Comparison of ENCODE assay signal across 9 cellular contexts in genomic region chr17:56595831-56596740, GRCh38. TPM values are rescaled to one million over a fixed set of nuclear protein-coding genes. Genes with fewer than 3 reads are reported as not detected.
A peak's percentile ranks its signal among the peaks of the same experiment; 100 is the strongest.
DNase-seq lines count a peak whose midpoint lies in the region; ATAC-seq and TF ChIP-seq lines count a peak whose summit lies in the region.
"Had no signal": no experiment of that assay in that cellular context is flagged by ENCODE, and none has a peak within 500 bp of the region (broad histone marks: within the 10 kb centered on the region; RNA-seq: fewer than 3 reads in every experiment).

No MANE protein-coding gene starts in this region.

- DNase-seq in NCI-H524 (lab: John Stamatoyannopoulos, UW) (peak; percentile 54 to 77), NCI-H524 treated with DMSO at 0.1 percent for 48 hours (lab: John Stamatoyannopoulos, UW) (no peak), T-cell (peak in 3 of 34 experiments; percentile 13 to 48 (median 28)), left ventricle myocardium inferior (no peak), NCI-H1417 (lab: John Stamatoyannopoulos, UW) (no peak), H4 (ENCODE audit: low spot score) (no peak), SKM-1 treated with dmso at 0.1 percent for 144 hours (lab: John Stamatoyannopoulos, UW; ENCODE audit: unreplicated experiment) (no peak)
- DNase-seq in stimulated activated CD8-positive, alpha-beta memory T cell treated with anti-CD3 and anti-CD28 coated beads, Interleukin-4, amount 100 ng/mL, for 48 hours: peak; percentile 50

- intact Hi-C loops in left ventricle myocardium inferior (cut with micrococcal nuclease): loop anchor here (10.0 kb wide), 1 partner anchor 179 kb away; no protein-coding TSS in a partner anchor

- H3K4me1 Mint-ChIP-seq in T-cell: peaks cover 51 to 57% (median 55%) of the 10 kb centered on the region in 3 donors

- H3K27ac ChIP-seq in left ventricle myocardium inferior (replicated peaks): no peak overlapping the region

- no peaks in the 10 kb centered on the region for H3K9me3 ChIP-seq in left ventricle myocardium inferior (replicated peaks)

- H3K4me1 ChIP-seq in left ventricle myocardium inferior: peaks cover 56% of the 10 kb centered on the region

- no peaks in the 10 kb centered on the region for H3K36me3 Mint-ChIP-seq in T-cell

- CTCF ChIA-PET in T-cell (lab: Charles Lee): no interaction called here

- no peaks in the 10 kb centered on the region for H3K9me3 Mint-ChIP-seq in T-cell

- peaks cover 9 to 46% of the 10 kb centered on the region in 2 donors for H3K27me3 Mint-ChIP-seq in T-cell

- peak overlapping the region; percentile 83 to 94 (median 85) for H3K4me3 Mint-ChIP-seq in T-cell

- no peak for TF ChIP-seq CTCF in left ventricle myocardium inferior (IDR thresholded peaks at IDR 0.05; ENCODE audit: borderline replicate concordance)

- POLR2A ChIA-PET in T-cell (lab: Charles Lee): interaction anchor here in 1 of 2 donors (0.7 kb wide), 1 partner anchor 511 kb away, joined by 3 read pairs; no protein-coding TSS in a partner anchor

- no peaks in the 10 kb centered on the region for H3K36me3 ChIP-seq in left ventricle myocardium inferior

- H3K27me3 ChIP-seq in left ventricle myocardium inferior (ENCODE audit: low read depth): peaks cover 90% of the 10 kb centered on the region

- H3K4me3 ChIP-seq in left ventricle myocardium inferior: peak overlapping the region; percentile 62

- peak overlapping the region; percentile 88 to 94 for H3K27ac Mint-ChIP-seq in T-cell

- peak in 1 of 4 experiments; percentile 7 for ATAC-seq in T-cell (replicated peaks in 1 of 4)

RNA-seq across cellular contexts. Expression of gene NOG, which starts 2.6 kb away (rescaled TPM):
- total RNA-seq in T-cell (10 to 100 TPM in 4 of 5 donors, 1 to 10 TPM in 1; 9.2 to 82.3 (median 64.6) TPM), left ventricle myocardium inferior (0.41 TPM)
- total RNA-seq in H4 (2014; rRNA removed; shearing (Covaris generic)): 0.78 and 1.2 TPM in 2 replicates
- total RNA-seq: T-helper 1 cell treated with Interleukin-12 subunit alpha and Interleukin-12 subunit beta and Interleukin-4 antibody, amounts not matched to agents 30 ng/mL and 1 ng/mL, for 36 hours had no signal

Comparison
In these comparisons a context has a peak if more than half of its experiments do, and no peak if none do; other contexts are left out.
1. DNase-seq: peak in NCI-H524 (2 of 2) and stimulated activated CD8-positive, alpha-beta memory T cell treated with anti-CD3 and anti-CD28 coated beads, Interleukin-4, amount 100 ng/mL, for 48 hours (single experiment); none in NCI-H524 treated with DMSO at 0.1 percent for 48 hours (single experiment), left ventricle myocardium inferior (single experiment), NCI-H1417 (0 of 3), H4 (single experiment) and SKM-1 treated with dmso at 0.1 percent for 144 hours (single experiment).